Comparison of ENCODE assay signal across 15 cellular contexts in genomic region chr19:2223959-2224358, GRCh38. TPM values are rescaled to one million over a fixed set of nuclear protein-coding genes. Genes with fewer than 3 reads are reported as not detected.
A peak's percentile ranks its signal among the peaks of the same experiment; 100 is the strongest.
DNase-seq lines count a peak whose midpoint lies in the region; ATAC-seq and TF ChIP-seq lines count a peak whose summit lies in the region.
"Had no signal": no experiment of that assay in that cellular context is flagged by ENCODE, and none has a peak within 500 bp of the region (broad histone marks: within the 10 kb centered on the region; RNA-seq: fewer than 3 reads in every experiment).

No MANE protein-coding gene starts in this region.

- H2AFZ ChIP-seq in neuronal stem cell (ENCODE audit: low read length), result no peak overlapping the region

- no peak overlapping the region for H2AK5ac ChIP-seq in neuronal stem cell (ENCODE audit: low read depth, low read length)

- no peak for TF ChIP-seq CTCF in GM12864 (IDR thresholded peaks at IDR 0.05; ENCODE audit: low read depth, low read length, missing control alignments)

- H4K91ac ChIP-seq in neuronal stem cell (ENCODE audit: low read depth, low read length, poor library complexity), result no peak overlapping the region

- H3K79me1 ChIP-seq in neuronal stem cell (ENCODE audit: low read depth, low read length), result peaks cover 15% of the 10 kb centered on the region

- no peaks in the 10 kb centered on the region for H3K4me1 ChIP-seq in neuronal stem cell (ENCODE audit: control insufficient read depth in 2 of 2, insufficient read depth in 1 of 2, low read depth in 1 of 2, low read length in 2 of 2)

- no peaks in the 10 kb centered on the region for H3K9me3 ChIP-seq in neuronal stem cell (replicated peaks in 1 of 2; ENCODE audit: control insufficient read depth in 2 of 2, insufficient read depth in 1 of 2, low read depth in 1 of 2, low read length in 2 of 2)

- H2BK15ac ChIP-seq in neuronal stem cell (ENCODE audit: low read length), result no peak overlapping the region

- peak overlapping the region; percentile 21 for H3K14ac ChIP-seq in neuronal stem cell (ENCODE audit: low read length)

- H3K4me1 Mint-ChIP-seq in activated T-helper 17 cell treated with anti-CD3 and anti-CD28 coated beads, Interleukin-2, amount 50 U/mL, for 72 hours, result peaks cover 3% of the 10 kb centered on the region

- peak overlapping the region; percentile 73 for H3K23ac ChIP-seq in neuronal stem cell (ENCODE audit: low read depth, low read length, poor library complexity)

- no peak overlapping the region for H3K4me3 Mint-ChIP-seq in activated T-helper 17 cell treated with anti-CD3 and anti-CD28 coated beads, Interleukin-2, amount 50 U/mL, for 72 hours

- peaks cover 75% of the 10 kb centered on the region for H3K36me3 Mint-ChIP-seq in activated T-helper 17 cell treated with anti-CD3 and anti-CD28 coated beads, Interleukin-2, amount 50 U/mL, for 72 hours (ENCODE audit: low read depth)

- WGBS in neuronal stem cell (ENCODE audit: extremely low coverage in 2 of 2, insufficient read length in 2 of 2, insufficient replicate concordance in 1 of 2), 2 donors, result no CpG with 5 or more reads among the region's 14 CpGs

- H3K18ac ChIP-seq in neuronal stem cell (ENCODE audit: low read length), result peak overlapping the region; percentile 57

- no peaks in the 10 kb centered on the region for H3K9me3 Mint-ChIP-seq in activated T-helper 17 cell treated with anti-CD3 and anti-CD28 coated beads, Interleukin-2, amount 50 U/mL, for 72 hours

- peak overlapping the region; percentile 39 for H2BK5ac ChIP-seq in neuronal stem cell (ENCODE audit: low read length)

- H3K4me3 ChIP-seq in GM12864 (ENCODE audit: low read depth, low read length) (no peak overlapping the region), neuronal stem cell (ENCODE audit: low read length in 2 of 2) (no peak overlapping the region)

- no peak overlapping the region for H3K27ac ChIP-seq in neuronal stem cell (replicated peaks; ENCODE audit: low read length)
- H3K27ac ChIP-seq: C4-2B had no signal

- ATAC-seq in HG02798 (IDR thresholded peaks at IDR 0.05; ENCODE audit: poor library complexity, unreplicated experiment), result peak; percentile 36
- peak; percentile 31 for ATAC-seq in activated T-helper 17 cell treated with anti-CD3 and anti-CD28 coated beads, Interleukin-2, amount 50 U/mL, for 72 hours (replicated peaks)

- H3K27me3 Mint-ChIP-seq in activated T-helper 17 cell treated with anti-CD3 and anti-CD28 coated beads, Interleukin-2, amount 50 U/mL, for 72 hours, result no peaks in the 10 kb centered on the region

- H3K4ac ChIP-seq in neuronal stem cell (ENCODE audit: low read length), result no peak overlapping the region

- no peak overlapping the region for H4K8ac ChIP-seq in neuronal stem cell (ENCODE audit: low read depth, low read length)

- peak overlapping the region; percentile 55 for H3K27ac Mint-ChIP-seq in activated T-helper 17 cell treated with anti-CD3 and anti-CD28 coated beads, Interleukin-2, amount 50 U/mL, for 72 hours

- H3K36me3 ChIP-seq in neuronal stem cell (replicated peaks in 1 of 2; ENCODE audit: control insufficient read depth in 2 of 2, insufficient read depth in 2 of 2, low read length in 2 of 2), result peaks cover 44 to 88% of the 10 kb centered on the region in 2 donors

- H3K27me3 ChIP-seq in neuronal stem cell (ENCODE audit: control insufficient read depth in 3 of 3, insufficient read depth in 3 of 3, low read depth in 1 of 3, low read length in 3 of 3), result no peaks in the 10 kb centered on the region

- no peak overlapping the region for H3K4me2 ChIP-seq in neuronal stem cell (ENCODE audit: insufficient read depth, low read length, poor library complexity, severe bottlenecking)

- DNase-seq in GM12864 (ENCODE audit: low read depth), result peak; percentile 34
- DNase-seq in neuronal stem cell (ENCODE audit: low spot score), result no peak
- DNase-seq in midbrain (lab: John Stamatoyannopoulos, UW), result no peak
- no peak for DNase-seq in Kasumi-1 (lab: John Stamatoyannopoulos, UW)
- no peak for DNase-seq in DMS53 (lab: John Stamatoyannopoulos, UW)
- no peak for DNase-seq in T-helper 9 cell
- DNase-seq: foreskin fibroblast; NCI-H1105; NCI-H524 treated with DMSO at 0.1 percent for 48 hours; stimulated activated CD4-positive, alpha-beta T cell treated with anti-CD3 and anti-CD28 coated beads, Interleukin-2, amount 100 ng/mL, for 48 hours had no signal

- H3K9ac ChIP-seq in neuronal stem cell (ENCODE audit: low read depth, low read length, poor library complexity), result peak overlapping the region; percentile 81

- H2BK12ac ChIP-seq in neuronal stem cell (ENCODE audit: low read length), result no peak overlapping the region

- H2BK120ac ChIP-seq in neuronal stem cell (ENCODE audit: low read depth, low read length), result no peak overlapping the region

RNA-seq across cellular contexts. Expression of gene PLEKHJ1, which starts 12.2 kb away (rescaled TPM):
- total RNA-seq in activated T-helper 17 cell treated with anti-CD3 and anti-CD28 coated beads, Interleukin-2, amount 50 U/mL, for 72 hours, result 10 to 100 TPM; 45.8 to 74.8 TPM
- 94.6 TPM for polyA plus RNA-seq in neuronal stem cell (2013, experiment 1 of 2)
- polyA plus RNA-seq in neuronal stem cell (2013, experiment 2 of 2), result 92.1 TPM

RNA-seq across cellular contexts. Expression of gene SF3A2, which starts 12.7 kb away (rescaled TPM):
- total RNA-seq in activated T-helper 17 cell treated with anti-CD3 and anti-CD28 coated beads, Interleukin-2, amount 50 U/mL, for 72 hours, result 100 to 1,000 TPM in 1 of 2 donors, 10 to 100 TPM in 1; 99.5 to 119 TPM
- 117 TPM for polyA plus RNA-seq in neuronal stem cell (2013, experiment 1 of 2)
- polyA plus RNA-seq in neuronal stem cell (2013, experiment 2 of 2), result 115 TPM

RNA-seq across cellular contexts. Expression of gene AMH, which starts 25.2 kb away (rescaled TPM):
- 1 to 10 TPM; 2.0 to 6.1 TPM for total RNA-seq in activated T-helper 17 cell treated with anti-CD3 and anti-CD28 coated beads, Interleukin-2, amount 50 U/mL, for 72 hours
- polyA plus RNA-seq in neuronal stem cell (2013, experiment 1 of 2), result 10.1 TPM
- polyA plus RNA-seq in neuronal stem cell (2013, experiment 2 of 2), result 9.2 TPM

RNA-seq across cellular contexts. Expression of gene JSRP1, which starts 32.3 kb away (rescaled TPM):
- 1 to 10 TPM in 1 of 2 donors, under 1 TPM in 1; 0.61 to 1.0 TPM for total RNA-seq in activated T-helper 17 cell treated with anti-CD3 and anti-CD28 coated beads, Interleukin-2, amount 50 U/mL, for 72 hours
- 0.22 TPM for polyA plus RNA-seq in neuronal stem cell (2013, experiment 1 of 2)
- polyA plus RNA-seq in neuronal stem cell (2013, experiment 2 of 2), result 0.15 TPM
- total RNA-seq: HT1080 had no signal

RNA-seq across cellular contexts. Expression of gene PEAK3, which starts 58.0 kb away (rescaled TPM):
- under 1 TPM; 0.09 to 0.32 TPM for total RNA-seq in activated T-helper 17 cell treated with anti-CD3 and anti-CD28 coated beads, Interleukin-2, amount 50 U/mL, for 72 hours
- polyA plus RNA-seq in neuronal stem cell (2013, experiment 1 of 2), result not detected
- not detected for polyA plus RNA-seq in neuronal stem cell (2013, experiment 2 of 2)
- total RNA-seq: pulmonary artery endothelial cell had no signal
